ENCODE assay signal across 26 cellular contexts in genomic region chr6:137405806-137406205, GRCh38.
"Had no signal": no experiment of that assay in that cellular context is flagged by ENCODE, and none has a peak within 500 bp of the region (broad histone marks: within the 10 kb centered on the region; RNA-seq: fewer than 3 reads in every experiment).

No MANE protein-coding gene starts in this region.

- H3K9ac ChIP-seq: parathyroid adenoma had no signal

- DNase-seq: activated CD4-positive, alpha-beta memory T cell treated with anti-CD3 and anti-CD28 coated beads, Interleukin-2, amount 10 ng/mL, durations not matched to agents 7 days and 5 days; activated CD4-positive, alpha-beta T cell treated with anti-CD3 and anti-CD28 coated beads for 48 hours; activated CD4-positive, CD25-positive, alpha-beta regulatory T cell; activated effector memory CD4-positive, alpha-beta T cell treated with Interleukin-2 at 50 U/mL for 16 hours; activated naive CD4-positive, alpha-beta T cell treated with anti-CD3 and anti-CD28 coated beads for 36 hours; activated T-cell treated with anti-CD3 and anti-CD28 coated beads, Interleukin-2, amount 50 U/mL, for 72 hours; amygdala; colonic mucosa; dorsolateral prefrontal cortex; effector memory CD8-positive, alpha-beta T cell; glutamatergic neuron; left ventricle myocardium inferior; midbrain; nucleus accumbens; right cardiac atrium; stimulated activated CD4-positive, alpha-beta T cell treated with anti-CD3 and anti-CD28 coated beads, Interleukin-12 subunit alpha, Interleukin-12 subunit beta, amount 100 ng/mL, for 4 hours; stimulated activated CD4-positive, alpha-beta T cell treated with anti-CD3 and anti-CD28 coated beads, Interleukin-4, amount 100 ng/mL, for 4 hours; stimulated activated naive CD8-positive, alpha-beta T cell treated with anti-CD3 and anti-CD28 coated beads, Interleukin-15, Interleukin-2, amounts not matched to agents 100 U/mL and 50 U/mL, for 24 hours; upper lobe of right lung had no signal

- H3K9me3 ChIP-seq: colonic mucosa, upper lobe of right lung had no signal

- H3K27me3 ChIP-seq: colonic mucosa, hepatocyte, upper lobe of right lung had no signal

- H3K4me3 ChIP-seq: colonic mucosa, dorsolateral prefrontal cortex, hepatocyte, left ventricle myocardium inferior, upper lobe of right lung had no signal

- H3K79me2 ChIP-seq: hepatocyte, parathyroid adenoma had no signal

- ATAC-seq: activated T-cell treated with anti-CD3 and anti-CD28 coated beads, Interleukin-2, amount 50 U/mL, for 72 hours; effector memory CD8-positive, alpha-beta T cell; esophagus mucosa; right cardiac atrium; stimulated activated naive CD8-positive, alpha-beta T cell treated with anti-CD3 and anti-CD28 coated beads, Interleukin-15, Interleukin-2, amounts not matched to agents 100 U/mL and 50 U/mL, for 24 hours; upper lobe of right lung had no signal

- FAIRE-seq: bronchial epithelial cell, endothelial cell of umbilical vein, frontal cortex, TTC549 had no signal

- H3K36me3 ChIP-seq: colonic mucosa, left ventricle myocardium inferior, upper lobe of right lung had no signal

- H3K27ac ChIP-seq: colonic mucosa, dorsolateral prefrontal cortex, hepatocyte, left ventricle myocardium inferior, parathyroid adenoma, upper lobe of right lung had no signal

- H2AFZ ChIP-seq: hepatocyte, parathyroid adenoma had no signal

- H3K4me2 ChIP-seq: hepatocyte had no signal

- H3K4me1 ChIP-seq: colonic mucosa, left ventricle myocardium inferior, parathyroid adenoma, upper lobe of right lung had no signal
